ENCODE assay signal across 17 cellular contexts in genomic region chr6:71967436-71967835, GRCh38.
A peak's percentile ranks its signal among the peaks of the same experiment; 100 is the strongest.
DNase-seq lines count a peak whose midpoint lies in the region; ATAC-seq and TF ChIP-seq lines count a peak whose summit lies in the region.
"Had no signal": no experiment of that assay in that cellular context is flagged by ENCODE, and none has a peak within 500 bp of the region (broad histone marks: within the 10 kb centered on the region; RNA-seq: fewer than 3 reads in every experiment).

No MANE protein-coding gene starts in this region.

- H3K9me3 Mint-ChIP-seq in stimulated activated naive CD8-positive, alpha-beta T cell treated with anti-CD3 and anti-CD28 coated beads, Interleukin-15, amount 100 ng/mL, for 72 hours = peaks cover 5 to 6% of the 10 kb centered on the region in 2 donors

- H3K27me3 Mint-ChIP-seq in stimulated activated naive CD8-positive, alpha-beta T cell treated with anti-CD3 and anti-CD28 coated beads, Interleukin-15, amount 100 ng/mL, for 72 hours = no peaks in the 10 kb centered on the region
- H3K27me3 Mint-ChIP-seq: naive thymus-derived CD8-positive, alpha-beta T cell; progenitor cell of endocrine pancreas had no signal

- no peaks in the 10 kb centered on the region for H3K4me1 Mint-ChIP-seq in stimulated activated naive CD8-positive, alpha-beta T cell treated with anti-CD3 and anti-CD28 coated beads, Interleukin-15, amount 100 ng/mL, for 72 hours
- H3K4me1 Mint-ChIP-seq: naive thymus-derived CD8-positive, alpha-beta T cell had no signal

- DNase-seq in AG08396 (ENCODE audit: low spot score) (peak; percentile 47), RPMI7951 (ENCODE audit: low read depth) (peak; percentile 1), hepatic stellate cell (ENCODE audit: low spot score) (peak; percentile 15), GM20000 (ENCODE audit: low spot score) (no peak), HK-2 (ENCODE audit: unreplicated experiment) (no peak)
- DNase-seq in stimulated activated naive CD8-positive, alpha-beta T cell treated with anti-CD3 and anti-CD28 coated beads, Interleukin-15, amount 100 ng/mL, for 72 hours = no peak
- no peak for DNase-seq in stimulated activated CD4-positive, alpha-beta T cell treated with anti-CD3 and anti-CD28 coated beads, Interleukin-2, amount 100 ng/mL, for 24 hours
- DNase-seq: activated gamma-delta T cell treated with Interleukin-2 at 50 U/mL for 16 hours; naive thymus-derived CD8-positive, alpha-beta T cell; NCI-H187; NCI-H510A treated with DMSO at 0.1 percent for 48 hours; stimulated activated CD4-positive, alpha-beta T cell treated with anti-CD3 and anti-CD28 coated beads, Interleukin-15, amount 100 ng/mL, for 24 hours; substantia nigra had no signal

- H3K4me3 Mint-ChIP-seq in stimulated activated naive CD8-positive, alpha-beta T cell treated with anti-CD3 and anti-CD28 coated beads, Interleukin-15, amount 100 ng/mL, for 72 hours = no peak overlapping the region
- H3K4me3 Mint-ChIP-seq: naive thymus-derived CD8-positive, alpha-beta T cell had no signal

- peak; percentile 63 for ATAC-seq in GM19351 (IDR thresholded peaks at IDR 0.05; ENCODE audit: unreplicated experiment)
- ATAC-seq in stimulated activated naive CD8-positive, alpha-beta T cell treated with anti-CD3 and anti-CD28 coated beads, Interleukin-15, amount 100 ng/mL, for 72 hours = no peak
- ATAC-seq: A549; naive thymus-derived CD8-positive, alpha-beta T cell; SK-N-SH treated with all-trans-retinoic acid at 6 μM for 48 hours had no signal

- no peak overlapping the region for H3K27ac Mint-ChIP-seq in stimulated activated naive CD8-positive, alpha-beta T cell treated with anti-CD3 and anti-CD28 coated beads, Interleukin-15, amount 100 ng/mL, for 72 hours
- H3K27ac Mint-ChIP-seq: naive thymus-derived CD8-positive, alpha-beta T cell; progenitor cell of endocrine pancreas had no signal

- TF ChIP-seq CTCF in GM20000 (IDR thresholded peaks at IDR 0.05; ENCODE audit: extremely low read depth, missing control alignments) = no peak

Comparison
In these comparisons a context has a peak if more than half of its experiments do, and no peak if none do; other contexts are left out.
1. DNase-seq: peak in AG08396 (single experiment), RPMI7951 (single experiment) and hepatic stellate cell (single experiment); none in stimulated activated naive CD8-positive, alpha-beta T cell treated with anti-CD3 and anti-CD28 coated beads, Interleukin-15, amount 100 ng/mL, for 72 hours (0 of 2), stimulated activated CD4-positive, alpha-beta T cell treated with anti-CD3 and anti-CD28 coated beads, Interleukin-2, amount 100 ng/mL, for 24 hours (0 of 2), GM20000 (single experiment) and HK-2 (single experiment).